In genomic region chr12:2794261-2794735, GRCh38 we compare ENCODE assay signal across 1 cellular context.
TF ChIP-seq lines count a peak whose summit lies in the region.

No MANE protein-coding gene starts in this region.

TF ChIP-seq in GM23338, 12 proteins besides CTCF, POLR2A, EP300 and RAD21 (continued from another document):
- TF ChIP-seq, protein P1, sequence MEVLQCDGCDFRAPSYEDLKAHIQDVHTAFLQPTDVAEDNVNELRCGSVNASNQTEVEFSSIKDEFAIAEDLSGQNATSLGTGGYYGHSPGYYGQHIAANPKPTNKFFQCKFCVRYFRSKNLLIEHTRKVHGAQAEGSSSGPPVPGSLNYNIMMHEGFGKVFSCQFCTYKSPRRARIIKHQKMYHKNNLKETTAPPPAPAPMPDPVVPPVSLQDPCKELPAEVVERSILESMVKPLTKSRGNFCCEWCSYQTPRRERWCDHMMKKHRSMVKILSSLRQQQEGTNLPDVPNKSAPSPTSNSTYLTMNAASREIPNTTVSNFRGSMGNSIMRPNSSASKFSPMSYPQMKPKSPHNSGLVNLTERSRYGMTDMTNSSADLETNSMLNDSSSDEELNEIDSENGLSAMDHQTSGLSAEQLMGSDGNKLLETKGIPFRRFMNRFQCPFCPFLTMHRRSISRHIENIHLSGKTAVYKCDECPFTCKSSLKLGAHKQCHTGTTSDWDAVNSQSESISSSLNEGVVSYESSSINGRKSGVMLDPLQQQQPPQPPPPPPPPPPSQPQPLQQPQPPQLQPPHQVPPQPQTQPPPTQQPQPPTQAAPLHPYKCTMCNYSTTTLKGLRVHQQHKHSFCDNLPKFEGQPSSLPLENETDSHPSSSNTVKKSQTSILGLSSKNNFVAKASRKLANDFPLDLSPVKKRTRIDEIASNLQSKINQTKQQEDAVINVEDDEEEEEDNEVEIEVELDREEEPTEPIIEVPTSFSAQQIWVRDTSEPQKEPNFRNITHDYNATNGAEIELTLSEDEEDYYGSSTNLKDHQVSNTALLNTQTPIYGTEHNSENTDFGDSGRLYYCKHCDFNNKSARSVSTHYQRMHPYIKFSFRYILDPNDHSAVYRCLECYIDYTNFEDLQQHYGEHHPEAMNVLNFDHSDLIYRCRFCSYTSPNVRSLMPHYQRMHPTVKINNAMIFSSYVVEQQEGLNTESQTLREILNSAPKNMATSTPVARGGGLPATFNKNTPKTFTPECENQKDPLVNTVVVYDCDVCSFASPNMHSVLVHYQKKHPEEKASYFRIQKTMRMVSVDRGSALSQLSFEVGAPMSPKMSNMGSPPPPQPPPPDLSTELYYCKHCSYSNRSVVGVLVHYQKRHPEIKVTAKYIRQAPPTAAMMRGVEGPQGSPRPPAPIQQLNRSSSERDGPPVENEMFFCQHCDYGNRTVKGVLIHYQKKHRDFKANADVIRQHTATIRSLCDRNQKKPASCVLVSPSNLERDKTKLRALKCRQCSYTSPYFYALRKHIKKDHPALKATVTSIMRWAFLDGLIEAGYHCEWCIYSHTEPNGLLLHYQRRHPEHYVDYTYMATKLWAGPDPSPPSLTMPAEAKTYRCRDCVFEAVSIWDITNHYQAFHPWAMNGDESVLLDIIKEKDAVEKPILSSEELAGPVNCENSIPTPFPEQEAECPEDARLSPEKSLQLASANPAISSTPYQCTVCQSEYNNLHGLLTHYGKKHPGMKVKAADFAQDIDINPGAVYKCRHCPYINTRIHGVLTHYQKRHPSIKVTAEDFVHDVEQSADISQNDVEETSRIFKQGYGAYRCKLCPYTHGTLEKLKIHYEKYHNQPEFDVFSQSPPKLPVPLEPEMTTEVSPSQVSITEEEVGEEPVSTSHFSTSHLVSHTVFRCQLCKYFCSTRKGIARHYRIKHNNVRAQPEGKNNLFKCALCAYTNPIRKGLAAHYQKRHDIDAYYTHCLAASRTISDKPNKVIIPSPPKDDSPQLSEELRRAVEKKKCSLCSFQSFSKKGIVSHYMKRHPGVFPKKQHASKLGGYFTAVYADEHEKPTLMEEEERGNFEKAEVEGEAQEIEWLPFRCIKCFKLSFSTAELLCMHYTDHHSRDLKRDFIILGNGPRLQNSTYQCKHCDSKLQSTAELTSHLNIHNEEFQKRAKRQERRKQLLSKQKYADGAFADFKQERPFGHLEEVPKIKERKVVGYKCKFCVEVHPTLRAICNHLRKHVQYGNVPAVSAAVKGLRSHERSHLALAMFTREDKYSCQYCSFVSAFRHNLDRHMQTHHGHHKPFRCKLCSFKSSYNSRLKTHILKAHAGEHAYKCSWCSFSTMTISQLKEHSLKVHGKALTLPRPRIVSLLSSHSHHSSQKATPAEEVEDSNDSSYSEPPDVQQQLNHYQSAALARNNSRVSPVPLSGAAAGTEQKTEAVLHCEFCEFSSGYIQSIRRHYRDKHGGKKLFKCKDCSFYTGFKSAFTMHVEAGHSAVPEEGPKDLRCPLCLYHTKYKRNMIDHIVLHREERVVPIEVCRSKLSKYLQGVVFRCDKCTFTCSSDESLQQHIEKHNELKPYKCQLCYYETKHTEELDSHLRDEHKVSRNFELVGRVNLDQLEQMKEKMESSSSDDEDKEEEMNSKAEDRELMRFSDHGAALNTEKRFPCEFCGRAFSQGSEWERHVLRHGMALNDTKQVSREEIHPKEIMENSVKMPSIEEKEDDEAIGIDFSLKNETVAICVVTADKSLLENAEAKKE (CRISPR knock-in tag; IDR thresholded peaks at IDR 0.05) = no peak
- TF ChIP-seq EZH2phosphoT487 (IDR thresholded peaks at IDR 0.05; ENCODE audit: unreplicated experiment) (no peak), CREB1 (CRISPR knock-in tag; IDR thresholded peaks at IDR 0.05; ENCODE audit: low read depth) (no peak), NANOG (IDR thresholded peaks at IDR 0.05; ENCODE audit: borderline replicate concordance) (no peak), ZNF331 (CRISPR knock-in tag; IDR thresholded peaks at IDR 0.05; ENCODE audit: low read depth) (no peak), STAT1 (IDR thresholded peaks at IDR 0.05; ENCODE audit: unreplicated experiment) (no peak), JUNB (IDR thresholded peaks at IDR 0.05; ENCODE audit: unreplicated experiment) (no peak), EZH2 (IDR thresholded peaks at IDR 0.05; ENCODE audit: low read depth, unreplicated experiment) (no peak), POLR2AphosphoS5 (IDR thresholded peaks at IDR 0.05; ENCODE audit: low read depth) (no peak)
- TF ChIP-seq, protein P2, sequence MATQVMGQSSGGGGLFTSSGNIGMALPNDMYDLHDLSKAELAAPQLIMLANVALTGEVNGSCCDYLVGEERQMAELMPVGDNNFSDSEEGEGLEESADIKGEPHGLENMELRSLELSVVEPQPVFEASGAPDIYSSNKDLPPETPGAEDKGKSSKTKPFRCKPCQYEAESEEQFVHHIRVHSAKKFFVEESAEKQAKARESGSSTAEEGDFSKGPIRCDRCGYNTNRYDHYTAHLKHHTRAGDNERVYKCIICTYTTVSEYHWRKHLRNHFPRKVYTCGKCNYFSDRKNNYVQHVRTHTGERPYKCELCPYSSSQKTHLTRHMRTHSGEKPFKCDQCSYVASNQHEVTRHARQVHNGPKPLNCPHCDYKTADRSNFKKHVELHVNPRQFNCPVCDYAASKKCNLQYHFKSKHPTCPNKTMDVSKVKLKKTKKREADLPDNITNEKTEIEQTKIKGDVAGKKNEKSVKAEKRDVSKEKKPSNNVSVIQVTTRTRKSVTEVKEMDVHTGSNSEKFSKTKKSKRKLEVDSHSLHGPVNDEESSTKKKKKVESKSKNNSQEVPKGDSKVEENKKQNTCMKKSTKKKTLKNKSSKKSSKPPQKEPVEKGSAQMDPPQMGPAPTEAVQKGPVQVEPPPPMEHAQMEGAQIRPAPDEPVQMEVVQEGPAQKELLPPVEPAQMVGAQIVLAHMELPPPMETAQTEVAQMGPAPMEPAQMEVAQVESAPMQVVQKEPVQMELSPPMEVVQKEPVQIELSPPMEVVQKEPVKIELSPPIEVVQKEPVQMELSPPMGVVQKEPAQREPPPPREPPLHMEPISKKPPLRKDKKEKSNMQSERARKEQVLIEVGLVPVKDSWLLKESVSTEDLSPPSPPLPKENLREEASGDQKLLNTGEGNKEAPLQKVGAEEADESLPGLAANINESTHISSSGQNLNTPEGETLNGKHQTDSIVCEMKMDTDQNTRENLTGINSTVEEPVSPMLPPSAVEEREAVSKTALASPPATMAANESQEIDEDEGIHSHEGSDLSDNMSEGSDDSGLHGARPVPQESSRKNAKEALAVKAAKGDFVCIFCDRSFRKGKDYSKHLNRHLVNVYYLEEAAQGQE (IDR thresholded peaks at IDR 0.05; ENCODE audit: unreplicated experiment) = peak; percentile 2
- TF ChIP-seq, protein P3, sequence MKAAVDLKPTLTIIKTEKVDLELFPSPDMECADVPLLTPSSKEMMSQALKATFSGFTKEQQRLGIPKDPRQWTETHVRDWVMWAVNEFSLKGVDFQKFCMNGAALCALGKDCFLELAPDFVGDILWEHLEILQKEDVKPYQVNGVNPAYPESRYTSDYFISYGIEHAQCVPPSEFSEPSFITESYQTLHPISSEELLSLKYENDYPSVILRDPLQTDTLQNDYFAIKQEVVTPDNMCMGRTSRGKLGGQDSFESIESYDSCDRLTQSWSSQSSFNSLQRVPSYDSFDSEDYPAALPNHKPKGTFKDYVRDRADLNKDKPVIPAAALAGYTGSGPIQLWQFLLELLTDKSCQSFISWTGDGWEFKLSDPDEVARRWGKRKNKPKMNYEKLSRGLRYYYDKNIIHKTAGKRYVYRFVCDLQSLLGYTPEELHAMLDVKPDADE (IDR thresholded peaks at IDR 0.05) = 0 out of 2 replicates have a peak, but pooled peaks have one; percentile 14
TF ChIP-seq in GM23338: peak in this region for 2.
